Comparison of ENCODE assay signal across 9 cellular contexts in genomic region chr4:38663801-38664703, GRCh38. TPM values are rescaled to one million over a fixed set of nuclear protein-coding genes. Genes with fewer than 3 reads are reported as not detected.
DNase-seq lines count a peak whose midpoint lies in the region; ATAC-seq, FAIRE-seq and TF ChIP-seq lines count a peak whose summit lies in the region.
"Had no signal": no experiment of that assay in that cellular context is flagged by ENCODE, and none has a peak within 500 bp of the region (broad histone marks: within the 10 kb centered on the region; RNA-seq: fewer than 3 reads in every experiment).

KLF3 (plus strand) TSS chr4:38664199; CDS start chr4:38680626, 16,427 bp downstream.

- ATAC-seq in HG03060 (IDR thresholded peaks at IDR 0.05; ENCODE audit: low read depth, unreplicated experiment) (peak; percentile 33), WTC11 (peak; percentile 34)

- no peaks in the 10 kb centered on the region for H3K27me3 ChIP-seq in bronchial epithelial cell (ENCODE audit: control insufficient read depth, insufficient read depth, low read length)

- FAIRE-seq in bronchial epithelial cell (lab: Jason Lieb, UNC), result no peak
- FAIRE-seq: G401.6 had no signal

- peaks cover 4% of the 10 kb centered on the region; the same call in 1 of the 2 replicates for H3K9me3 Mint-ChIP-seq in WTC11

- H3K4me1 Mint-ChIP-seq in WTC11, result peaks cover 45% of the 10 kb centered on the region

- CTCF ChIA-PET in WTC11 (lab: Charles Lee), result interaction anchor here (1.4 kb wide), 1 partner anchor 11 kb away, joined by 7 read pairs; no protein-coding TSS in a partner anchor

- POLR2A ChIA-PET in WTC11 (lab: Charles Lee), result interaction anchor here (1.0 to 1.4 kb wide), 2 partner anchors 175 to 484 kb away, joined by 3 read pairs; no protein-coding TSS in a partner anchor

- no peaks in the 10 kb centered on the region for H3K36me3 ChIP-seq in bronchial epithelial cell (ENCODE audit: control insufficient read depth, insufficient read depth, low read length)

- TF ChIP-seq CTCF in WTC11 (IDR thresholded peaks at IDR 0.05), result no peak
- no peak for TF ChIP-seq CTCF in bronchial epithelial cell (IDR thresholded peaks at IDR 0.05; ENCODE audit: insufficient read depth, low read length, severe bottlenecking)

- peaks cover 33% of the 10 kb centered on the region for H3K27me3 Mint-ChIP-seq in WTC11 (ENCODE audit: low read depth)

- peak; percentile 76 to 79 for DNase-seq in NCI-H524 (lab: John Stamatoyannopoulos, UW)
- no peak for DNase-seq in NCI-H524 treated with DMSO at 0.1 percent for 48 hours (lab: John Stamatoyannopoulos, UW)
- peak; percentile 87 for DNase-seq in NCI-H2171 (lab: John Stamatoyannopoulos, UW)
- peak; percentile 69 for DNase-seq in WTC11 (ENCODE audit: low spot score)
- peak; percentile 65 for DNase-seq in bronchial epithelial cell (ENCODE audit: low read depth)
- DNase-seq in iPS-NIHi7 (ENCODE audit: extremely low spot score), result peak; percentile 78

- H3K4me3 Mint-ChIP-seq in WTC11, result peak within 1 kb of the TSS; percentile 89

- H3K27ac ChIP-seq in skin epidermis, result peak within 1 kb of the TSS; percentile 92 to 100 (median 99)

- H3K36me3 Mint-ChIP-seq in WTC11, result no peaks in the 10 kb centered on the region

- H3K4me3 ChIP-seq in bronchial epithelial cell (ENCODE audit: low read depth, low read length) (peak within 1 kb of the TSS; percentile 91), skin epidermis (peak within 1 kb of the TSS; percentile 77 to 98 (median 89))

- H3K27ac Mint-ChIP-seq in WTC11, result peak within 1 kb of the TSS; percentile 87

TF ChIP-seq in WTC11, 78 proteins besides CTCF, POLR2A, EP300 and RAD21:
- TF ChIP-seq PRDM15 (CRISPR knock-in tag; IDR thresholded peaks at IDR 0.05) (peak; percentile 62; the same call in 1 of the 2 replicates), ZNF512 (CRISPR knock-in tag; IDR thresholded peaks at IDR 0.05; ENCODE audit: borderline replicate concordance) (no peak), USF2 (CRISPR knock-in tag; IDR thresholded peaks at IDR 0.05) (peak; percentile 90), ZNF416 (CRISPR knock-in tag; IDR thresholded peaks at IDR 0.05) (peak; percentile 85; the same call in 1 of the 2 replicates), CREM (CRISPR knock-in tag; IDR thresholded peaks at IDR 0.05) (no peak), ZMAT4 (CRISPR knock-in tag; IDR thresholded peaks at IDR 0.05) (no peak), KAT7 (CRISPR knock-in tag; IDR thresholded peaks at IDR 0.05; ENCODE audit: borderline replicate concordance) (no peak), JUN (CRISPR knock-in tag; IDR thresholded peaks at IDR 0.05) (no peak), TEAD1 (CRISPR knock-in tag; IDR thresholded peaks at IDR 0.05) (no peak), ZNF121 (CRISPR knock-in tag; IDR thresholded peaks at IDR 0.05) (no peak), USF1 (CRISPR knock-in tag; IDR thresholded peaks at IDR 0.05) (peak; percentile 82), ZNF423 (CRISPR knock-in tag; IDR thresholded peaks at IDR 0.05) (no peak)

RNA-seq across cellular contexts. Expression of gene KLF3, which starts in this region (rescaled TPM):
- total RNA-seq in WTC11 (2021) (15.5 to 16.8 TPM (median 16.4 TPM) in 3 replicates), bronchial epithelial cell (33.4 and 41.9 TPM in 2 replicates)
